Comparison of ENCODE assay signal across 12 cellular contexts in genomic region chr2:151111599-151112278, GRCh38.
A peak's percentile ranks its signal among the peaks of the same experiment; 100 is the strongest.
DNase-seq lines count a peak whose midpoint lies in the region; ATAC-seq, FAIRE-seq and TF ChIP-seq lines count a peak whose summit lies in the region.
"Had no signal": no experiment of that assay in that cellular context is flagged by ENCODE, and none has a peak within 500 bp of the region (broad histone marks: within the 10 kb centered on the region; RNA-seq: fewer than 3 reads in every experiment).

No MANE protein-coding gene starts in this region.

- no peak for FAIRE-seq in HTR-8/SVneo (lab: Jason Lieb, UNC)
- peak; percentile 91 for FAIRE-seq in keratinocyte (lab: Jason Lieb, UNC)

- in situ Hi-C loops in Caki2 (cut with HindIII; ENCODE audit: low pct_unique_long_range_greater_than_20kb, low sequenced_read_pairs): no loop called here

- H3K9ac ChIP-seq in keratinocyte (ENCODE audit: control insufficient read depth, extremely low read depth, insufficient read depth, low read length) (no peak overlapping the region), neuronal stem cell (ENCODE audit: low read depth, low read length, poor library complexity) (no peak overlapping the region)

- H3K18ac ChIP-seq in neuronal stem cell (ENCODE audit: low read length): no peak overlapping the region

- DNase-seq in Caki2 (ENCODE audit: low read depth) (peak; percentile 19), HTR-8/SVneo (ENCODE audit: insufficient read length, low spot score) (peak; percentile 10), cardiac fibroblast (ENCODE audit: low read depth in 2 of 2) (peak; percentile 33 to 82), keratinocyte (ENCODE audit: low read depth, low spot score) (peak; percentile 7), lower leg skin (ENCODE audit: low spot score in 2 of 2) (no peak), neuronal stem cell (ENCODE audit: low spot score) (no peak), NCI-H2029 (lab: John Stamatoyannopoulos, UW) (no peak)
- DNase-seq: activated naive CD8-positive, alpha-beta T cell treated with anti-CD3 and anti-CD28 coated beads, Interleukin-2, amount 10 ng/mL, durations not matched to agents 7 days and 5 days; NCI-H187; Peyer's patch; uterus had no signal

- no peak for ATAC-seq in HG03159 (IDR thresholded peaks at IDR 0.05; ENCODE audit: unreplicated experiment)

- H3K4me1 ChIP-seq in keratinocyte (ENCODE audit: control insufficient read depth, extremely low read depth, insufficient read depth, low read length) (peaks cover 3% of the 10 kb centered on the region), neuronal stem cell (ENCODE audit: control insufficient read depth in 2 of 2, insufficient read depth in 1 of 2, low read depth in 1 of 2, low read length in 2 of 2) (no peaks in the 10 kb centered on the region)
- H3K4me1 ChIP-seq: Peyer's patch, uterus had no signal

- H2BK5ac ChIP-seq in neuronal stem cell (ENCODE audit: low read length): no peak overlapping the region

- no peaks in the 10 kb centered on the region for H4K20me1 ChIP-seq in keratinocyte (ENCODE audit: control insufficient read depth, extremely low read depth, insufficient read depth, low read length)

- no peak overlapping the region for H2BK12ac ChIP-seq in neuronal stem cell (ENCODE audit: low read length)

- H2BK120ac ChIP-seq in neuronal stem cell (ENCODE audit: low read depth, low read length): no peak overlapping the region

- TF ChIP-seq POLR2A in lower leg skin (IDR thresholded peaks at IDR 0.05): no peak

- no peaks in the 10 kb centered on the region for H3K36me3 ChIP-seq in keratinocyte (ENCODE audit: control insufficient read depth in 2 of 2, extremely low read depth in 1 of 2, insufficient read depth in 2 of 2, low read length in 2 of 2)
- no peaks in the 10 kb centered on the region for H3K36me3 ChIP-seq in neuronal stem cell (replicated peaks in 1 of 2; ENCODE audit: control insufficient read depth in 2 of 2, insufficient read depth in 2 of 2, low read length in 2 of 2)
- H3K36me3 ChIP-seq: Peyer's patch, uterus had no signal

- 45 to 61% methylated on average over 1 of the region's 1 CpG for WGBS in lower leg skin, 2 donors
- no CpG with 5 or more reads among the region's 1 CpG for WGBS in neuronal stem cell (ENCODE audit: extremely low coverage in 2 of 2, insufficient read length in 2 of 2, insufficient replicate concordance in 1 of 2), 2 donors

- no peak overlapping the region for H2AK5ac ChIP-seq in neuronal stem cell (ENCODE audit: low read depth, low read length)

- no peak overlapping the region for H4K91ac ChIP-seq in neuronal stem cell (ENCODE audit: low read depth, low read length, poor library complexity)

- H3K4me3 ChIP-seq in cardiac fibroblast (replicated peaks in 1 of 2; ENCODE audit: low read depth in 2 of 2, low read length in 2 of 2) (no peak overlapping the region), keratinocyte (ENCODE audit: control insufficient read depth in 2 of 3, extremely low read depth in 1 of 3, insufficient read depth in 2 of 3, low read depth in 1 of 3, low read length in 3 of 3) (no peak overlapping the region), lower leg skin (ENCODE audit: low read depth, poor library complexity, severe bottlenecking) (no peak overlapping the region), neuronal stem cell (ENCODE audit: low read length in 2 of 2) (no peak overlapping the region)
- H3K4me3 ChIP-seq: Peyer's patch, uterus had no signal

- no peak overlapping the region for H3K4ac ChIP-seq in neuronal stem cell (ENCODE audit: low read length)

- intact Hi-C loops in lower leg skin (cut with DNase I; ENCODE audit: low total_unique reads): no loop called here

- H3K23ac ChIP-seq in neuronal stem cell (ENCODE audit: low read depth, low read length, poor library complexity): no peak overlapping the region

- H2AFZ ChIP-seq in keratinocyte (ENCODE audit: control insufficient read depth, low read length) (no peak overlapping the region), neuronal stem cell (ENCODE audit: low read length) (no peak overlapping the region)

- TF ChIP-seq CTCF in cardiac fibroblast (IDR thresholded peaks at IDR 0.05; ENCODE audit: low read depth, low read length) (no peak), keratinocyte (optimal IDR thresholded peaks at IDR 0.05 in 1 of 3, IDR thresholded peaks at IDR 0.05 in 1 of 3, conservative IDR thresholded peaks at IDR 0.05 in 1 of 3; ENCODE audit: extremely low read depth in 1 of 3, insufficient read depth in 2 of 3, low read length in 3 of 3) (no peak), lower leg skin (IDR thresholded peaks at IDR 0.05) (no peak)

- H3K9me3 ChIP-seq in keratinocyte (ENCODE audit: control insufficient read depth, low read depth, low read length) (no peaks in the 10 kb centered on the region), neuronal stem cell (replicated peaks in 1 of 2; ENCODE audit: control insufficient read depth in 2 of 2, insufficient read depth in 1 of 2, low read depth in 1 of 2, low read length in 2 of 2) (peaks cover 0 to 4% of the 10 kb centered on the region in 2 donors)
- H3K9me3 ChIP-seq: Peyer's patch, uterus had no signal

- H3K4me2 ChIP-seq in keratinocyte (ENCODE audit: control insufficient read depth, extremely low read depth, insufficient read depth, low read depth, low read length) (no peak overlapping the region), neuronal stem cell (ENCODE audit: insufficient read depth, low read length, poor library complexity, severe bottlenecking) (no peak overlapping the region)

- no peaks in the 10 kb centered on the region for H3K79me1 ChIP-seq in neuronal stem cell (ENCODE audit: low read depth, low read length)

- no peaks in the 10 kb centered on the region for H3K79me2 ChIP-seq in keratinocyte (ENCODE audit: control insufficient read depth, insufficient read depth, low read length)

- dilution Hi-C loops in keratinocyte (cut with MboI; ENCODE audit: extremely low pct_ligation_motif_present, low sequenced_read_pairs): no loop called here

- no peak overlapping the region for H2BK15ac ChIP-seq in neuronal stem cell (ENCODE audit: low read length)

- H4K8ac ChIP-seq in neuronal stem cell (ENCODE audit: low read depth, low read length): no peak overlapping the region

- H3K27me3 ChIP-seq in keratinocyte (ENCODE audit: control insufficient read depth, extremely low read depth, insufficient read depth, low read length) (no peaks in the 10 kb centered on the region), neuronal stem cell (ENCODE audit: control insufficient read depth in 3 of 3, insufficient read depth in 3 of 3, low read depth in 1 of 3, low read length in 3 of 3) (no peaks in the 10 kb centered on the region)
- H3K27me3 ChIP-seq: Peyer's patch, uterus had no signal

- no peak overlapping the region for H3K14ac ChIP-seq in neuronal stem cell (ENCODE audit: low read length)

- no peaks in the 10 kb centered on the region for H3K9me1 ChIP-seq in keratinocyte (ENCODE audit: control insufficient read depth, extremely low read depth, insufficient read depth, low read length)

- no peak overlapping the region for H3K27ac ChIP-seq in keratinocyte (ENCODE audit: control insufficient read depth, insufficient read depth, low read length)
- H3K27ac ChIP-seq in neuronal stem cell (replicated peaks; ENCODE audit: low read length): no peak overlapping the region
- H3K27ac ChIP-seq: Peyer's patch, uterus had no signal

Comparison
In these comparisons a context has a peak if more than half of its experiments do, and no peak if none do; other contexts are left out.
1. DNase-seq: peak in Caki2 (single experiment), HTR-8/SVneo (single experiment), cardiac fibroblast (2 of 2) and keratinocyte (single experiment); none in lower leg skin (0 of 2), neuronal stem cell (single experiment) and NCI-H2029 (single experiment).